In genomic region chr19:13052447-13053232, GRCh38 we compare ENCODE assay signal across 12 cellular contexts. TPM values are rescaled to one million over a fixed set of nuclear protein-coding genes. Genes with fewer than 3 reads are reported as not detected.
A peak's percentile ranks its signal among the peaks of the same experiment; 100 is the strongest.
DNase-seq lines count a peak whose midpoint lies in the region; ATAC-seq and TF ChIP-seq lines count a peak whose summit lies in the region.
"Had no signal": no experiment of that assay in that cellular context is flagged by ENCODE, and none has a peak within 500 bp of the region (broad histone marks: within the 10 kb centered on the region; RNA-seq: fewer than 3 reads in every experiment).

No MANE protein-coding gene starts in this region.

- no peak overlapping the region for H3K4me3 ChIP-seq in SK-N-SH (ENCODE audit: low read depth in 2 of 2, low read length in 1 of 2)
- H3K4me3 ChIP-seq: K562 had no signal

- POLR2A ChIA-PET in SK-N-SH (lab: Yijun Ruan, JAX): interaction anchor here (1.2 kb wide), 1 partner anchor 19 kb away, joined by 3 read pairs; no protein-coding TSS in a partner anchor

- no peak overlapping the region for H2AFZ ChIP-seq in SK-N-SH (ENCODE audit: low read depth)

- no peaks in the 10 kb centered on the region for H3K9me3 ChIP-seq in SK-N-SH

- peaks cover 70 to 78% of the 10 kb centered on the region in 2 experiments for H3K4me1 ChIP-seq in SK-N-SH (ENCODE audit: control insufficient read depth in 1 of 2, insufficient read depth in 2 of 2, low read depth in 1 of 2, low read length in 1 of 2)

- H3K9me2 ChIP-seq in SK-N-SH: no peaks in the 10 kb centered on the region

- TF ChIP-seq RAD21 in SK-N-SH (IDR thresholded peaks at IDR 0.05; ENCODE audit: low read length): no peak

- H3K27me3 Mint-ChIP-seq in chondrocyte (ENCODE audit: low read depth): no peaks in the 10 kb centered on the region
- peaks cover 49% of the 10 kb centered on the region for H3K27me3 Mint-ChIP-seq in nephron (ENCODE audit: low read depth)
- H3K27me3 Mint-ChIP-seq in type B pancreatic cell: peaks cover 75% of the 10 kb centered on the region

- H4K20me1 ChIP-seq in SK-N-SH (ENCODE audit: insufficient read depth): no peaks in the 10 kb centered on the region

- CTCF ChIA-PET in SK-N-SH (lab: Yijun Ruan, JAX): interaction anchor here (0.8 to 35.2 kb wide), 9 partner anchors 9 to 87 kb away, joined by 3 to 506 read pairs (median 6); no protein-coding TSS in a partner anchor

- H3K27ac Mint-ChIP-seq in chondrocyte (ENCODE audit: unreplicated experiment): peak overlapping the region; percentile 98
- H3K27ac Mint-ChIP-seq in nephron: peak overlapping the region; percentile 98 to 99 (median 99)
- peak overlapping the region; percentile 11 for H3K27ac Mint-ChIP-seq in type B pancreatic cell
- H3K27ac Mint-ChIP-seq: natural killer cell treated with Interleukin-12 subunit alpha and Interleukin-12 subunit beta and Interleukin-15 and Interleukin-18, amount 100 ng/mL, for 72 hours had no signal

- H3K27me3 ChIP-seq in SK-N-SH (ENCODE audit: insufficient read depth): no peaks in the 10 kb centered on the region

- H3K4me1 Mint-ChIP-seq in chondrocyte (ENCODE audit: low read depth) (peaks cover 75% of the 10 kb centered on the region), nephron (peaks cover 76% of the 10 kb centered on the region), type B pancreatic cell (ENCODE audit: unreplicated experiment) (peaks cover 45% of the 10 kb centered on the region)

- TF ChIP-seq CTCF in SK-N-SH (IDR thresholded peaks at IDR 0.05) (no peak), chondrocyte (IDR thresholded peaks at IDR 0.05) (no peak), nephron (IDR thresholded peaks at IDR 0.05; ENCODE audit: unreplicated experiment in 3 of 3) (no peak), type B pancreatic cell (conservative IDR thresholded peaks at IDR 0.05) (no peak)

- ATAC-seq in SK-N-SH treated with all-trans-retinoic acid at 6 μM for 48 hours: no peak
- ATAC-seq in HG03378 (IDR thresholded peaks at IDR 0.05; ENCODE audit: unreplicated experiment): no peak
- ATAC-seq: natural killer cell treated with Interleukin-12 subunit alpha and Interleukin-12 subunit beta and Interleukin-15 and Interleukin-18, amount 100 ng/mL, for 72 hours had no signal

- no peaks in the 10 kb centered on the region for H3K36me3 ChIP-seq in SK-N-SH (replicated peaks in 1 of 2; ENCODE audit: control insufficient read depth in 1 of 2, insufficient read depth in 2 of 2, low read length in 1 of 2)

- WGBS in SK-N-SH (ENCODE audit: low lambda C conversion rate): 92% methylated on average over 9 of the region's 12 CpGs

- peak overlapping the region; percentile 88; the same call in 1 of the 2 replicates for H3K4me2 ChIP-seq in SK-N-SH

- H3K27ac ChIP-seq in SK-N-SH (ENCODE audit: low read depth in 2 of 2, low read length in 1 of 2): peak overlapping the region; percentile 100

- peaks cover 46% of the 10 kb centered on the region; the same call in 1 of the 2 replicates for H3K79me2 ChIP-seq in SK-N-SH (ENCODE audit: insufficient read depth)

- H3K4me3 Mint-ChIP-seq in chondrocyte (ENCODE audit: unreplicated experiment) (no peak overlapping the region), nephron (peak overlapping the region; percentile 21 to 77 (median 75)), type B pancreatic cell (peak overlapping the region; percentile 31)
- H3K4me3 Mint-ChIP-seq: natural killer cell treated with Interleukin-12 subunit alpha and Interleukin-12 subunit beta and Interleukin-15 and Interleukin-18, amount 100 ng/mL, for 72 hours had no signal

- TF ChIP-seq EP300 in SK-N-SH (IDR thresholded peaks at IDR 0.05; ENCODE audit: borderline replicate concordance in 1 of 2, low read depth in 1 of 2, low read length in 1 of 2): no peak

- H3K9me3 Mint-ChIP-seq in chondrocyte (ENCODE audit: low read depth) (no peaks in the 10 kb centered on the region), nephron (no peaks in the 10 kb centered on the region), type B pancreatic cell (no peaks in the 10 kb centered on the region)
- H3K9me3 Mint-ChIP-seq: natural killer cell treated with Interleukin-12 subunit alpha and Interleukin-12 subunit beta and Interleukin-15 and Interleukin-18, amount 100 ng/mL, for 72 hours had no signal

- H3K9ac ChIP-seq in SK-N-SH: peak overlapping the region; percentile 93

- H3K36me3 Mint-ChIP-seq in chondrocyte (ENCODE audit: low read depth): peaks cover 2% of the 10 kb centered on the region
- peaks cover 4% of the 10 kb centered on the region for H3K36me3 Mint-ChIP-seq in nephron (ENCODE audit: low read depth)
- no peaks in the 10 kb centered on the region for H3K36me3 Mint-ChIP-seq in type B pancreatic cell
- H3K36me3 Mint-ChIP-seq: natural killer cell treated with Interleukin-12 subunit alpha and Interleukin-12 subunit beta and Interleukin-15 and Interleukin-18, amount 100 ng/mL, for 72 hours had no signal

- peaks cover 32% of the 10 kb centered on the region for H3F3A ChIP-seq in SK-N-SH (replicated peaks; ENCODE audit: insufficient read depth)

- no peak for DNase-seq in SK-N-SH
- no peak for DNase-seq in chondrocyte (ENCODE audit: low spot score)
- DNase-seq in type B pancreatic cell (ENCODE audit: extremely low spot score, unreplicated experiment): no peak
- no peak for DNase-seq in NCI-H2029 (lab: John Stamatoyannopoulos, UW)
- DNase-seq in NCI-H345 (lab: John Stamatoyannopoulos, UW): no peak

TF ChIP-seq in SK-N-SH, 30 proteins besides CTCF, POLR2A, EP300 and RAD21:
- TF ChIP-seq FOXJ3 (CRISPR knock-in tag; IDR thresholded peaks at IDR 0.05) (no peak), POLR2AphosphoS5 (IDR thresholded peaks at IDR 0.05; ENCODE audit: low read depth, low read length) (no peak), RFX5 (IDR thresholded peaks at IDR 0.05; ENCODE audit: low read length) (no peak), GATA2 (CRISPR knock-in tag; IDR thresholded peaks at IDR 0.05) (no peak)
- TF ChIP-seq, protein P1, sequence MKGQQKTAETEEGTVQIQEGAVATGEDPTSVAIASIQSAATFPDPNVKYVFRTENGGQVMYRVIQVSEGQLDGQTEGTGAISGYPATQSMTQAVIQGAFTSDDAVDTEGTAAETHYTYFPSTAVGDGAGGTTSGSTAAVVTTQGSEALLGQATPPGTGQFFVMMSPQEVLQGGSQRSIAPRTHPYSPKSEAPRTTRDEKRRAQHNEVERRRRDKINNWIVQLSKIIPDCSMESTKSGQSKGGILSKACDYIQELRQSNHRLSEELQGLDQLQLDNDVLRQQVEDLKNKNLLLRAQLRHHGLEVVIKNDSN (IDR thresholded peaks at IDR 0.05; ENCODE audit: borderline replicate concordance, low read depth): no peak

TF ChIP-seq in SK-N-SH treated with all-trans-retinoic acid at 6 μM for 48 hours, 23 proteins besides CTCF, POLR2A, EP300 and RAD21 (continues in another document):
- no peak for TF ChIP-seq SNAI2 (CRISPR knock-in tag; IDR thresholded peaks at IDR 0.05)
- TF ChIP-seq ZNF8 (CRISPR knock-in tag; IDR thresholded peaks at IDR 0.05): no peak
- no peak for TF ChIP-seq OSR1 (CRISPR knock-in tag; IDR thresholded peaks at IDR 0.05)
- TF ChIP-seq, protein P2, sequence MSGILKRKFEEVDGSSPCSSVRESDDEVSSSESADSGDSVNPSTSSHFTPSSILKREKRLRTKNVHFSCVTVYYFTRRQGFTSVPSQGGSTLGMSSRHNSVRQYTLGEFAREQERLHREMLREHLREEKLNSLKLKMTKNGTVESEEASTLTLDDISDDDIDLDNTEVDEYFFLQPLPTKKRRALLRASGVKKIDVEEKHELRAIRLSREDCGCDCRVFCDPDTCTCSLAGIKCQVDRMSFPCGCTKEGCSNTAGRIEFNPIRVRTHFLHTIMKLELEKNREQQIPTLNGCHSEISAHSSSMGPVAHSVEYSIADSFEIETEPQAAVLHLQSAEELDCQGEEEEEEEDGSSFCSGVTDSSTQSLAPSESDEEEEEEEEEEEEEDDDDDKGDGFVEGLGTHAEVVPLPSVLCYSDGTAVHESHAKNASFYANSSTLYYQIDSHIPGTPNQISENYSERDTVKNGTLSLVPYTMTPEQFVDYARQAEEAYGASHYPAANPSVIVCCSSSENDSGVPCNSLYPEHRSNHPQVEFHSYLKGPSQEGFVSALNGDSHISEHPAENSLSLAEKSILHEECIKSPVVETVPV (CRISPR knock-in tag; IDR thresholded peaks at IDR 0.05): no peak
- no peak for TF ChIP-seq ZNF565 (CRISPR knock-in tag; conservative IDR thresholded peaks at IDR 0.05; ENCODE audit: low read depth)
- TF ChIP-seq CREB5 (CRISPR knock-in tag; IDR thresholded peaks at IDR 0.05; ENCODE audit: low read depth): no peak
- no peak for TF ChIP-seq ZC3H10 (CRISPR knock-in tag; IDR thresholded peaks at IDR 0.05)
- TF ChIP-seq CSDC2 (CRISPR knock-in tag; IDR thresholded peaks at IDR 0.05): no peak
- TF ChIP-seq ARNTL (CRISPR knock-in tag; IDR thresholded peaks at IDR 0.05; ENCODE audit: borderline replicate concordance, low read depth): no peak
- TF ChIP-seq ZFP3 (CRISPR knock-in tag; IDR thresholded peaks at IDR 0.05): no peak
- no peak for TF ChIP-seq BACH2 (CRISPR knock-in tag; IDR thresholded peaks at IDR 0.05; ENCODE audit: borderline replicate concordance)
- TF ChIP-seq TOX (CRISPR knock-in tag; IDR thresholded peaks at IDR 0.05; ENCODE audit: borderline replicate concordance): no peak
- no peak for TF ChIP-seq TCF4 (CRISPR knock-in tag; IDR thresholded peaks at IDR 0.05; ENCODE audit: borderline replicate concordance)
- TF ChIP-seq RARB (CRISPR knock-in tag; IDR thresholded peaks at IDR 0.05): no peak
- TF ChIP-seq GLIS3 (CRISPR knock-in tag; IDR thresholded peaks at IDR 0.05): no peak
- TF ChIP-seq ZFP30 (CRISPR knock-in tag; IDR thresholded peaks at IDR 0.05): no peak

RNA-seq across cellular contexts. Expression of gene LYL1, which starts 50.0 kb away (rescaled TPM):
- polyA plus RNA-seq in SK-N-SH (2012; rRNA removed): 1.1 and 2.2 TPM in 2 replicates
- 0.80 and 1.8 TPM in 2 replicates for polyA plus RNA-seq in SK-N-SH (2012; cell fraction: cytosol; rRNA removed)
- polyA plus RNA-seq in SK-N-SH (2012; cell fraction: nucleus; rRNA removed): 3.7 and 4.9 TPM in 2 replicates
- 0.38 to 0.47 TPM in 2 of 3 replicates, not detected in the other for total RNA-seq in chondrocyte
- 0.19 TPM in 1 of 2 replicates, not detected in the other for total RNA-seq in type B pancreatic cell (ENCODE audit: low replicate concordance)
- total RNA-seq: A172 had no signal

RNA-seq across cellular contexts. Expression of gene NFIX, which starts 57.4 kb away (rescaled TPM):
- polyA plus RNA-seq in SK-N-SH (2012; rRNA removed): 5.1 and 14.8 TPM in 2 replicates
- polyA plus RNA-seq in SK-N-SH (2012; cell fraction: cytosol; rRNA removed): 9.1 and 13.3 TPM in 2 replicates
- polyA plus RNA-seq in SK-N-SH (2012; cell fraction: nucleus; rRNA removed): 14.0 and 14.9 TPM in 2 replicates
- total RNA-seq in chondrocyte (95.4 to 117 TPM (median 98.9 TPM) in 3 replicates), type B pancreatic cell (ENCODE audit: low replicate concordance) (4.2 and 12.4 TPM in 2 replicates)
- total RNA-seq: epithelial cell of proximal tubule had no signal

Comparison
In these comparisons a context has a peak if more than half of its experiments do, and no peak if none do; other contexts are left out.
1. H3K27ac Mint-ChIP-seq: peak in every context shown above with its lines; median percentile 99 in nephron; 98 in chondrocyte; 11 in type B pancreatic cell.